30 cellular contexts compared by ENCODE assay signal in the genomic region with DNA sequence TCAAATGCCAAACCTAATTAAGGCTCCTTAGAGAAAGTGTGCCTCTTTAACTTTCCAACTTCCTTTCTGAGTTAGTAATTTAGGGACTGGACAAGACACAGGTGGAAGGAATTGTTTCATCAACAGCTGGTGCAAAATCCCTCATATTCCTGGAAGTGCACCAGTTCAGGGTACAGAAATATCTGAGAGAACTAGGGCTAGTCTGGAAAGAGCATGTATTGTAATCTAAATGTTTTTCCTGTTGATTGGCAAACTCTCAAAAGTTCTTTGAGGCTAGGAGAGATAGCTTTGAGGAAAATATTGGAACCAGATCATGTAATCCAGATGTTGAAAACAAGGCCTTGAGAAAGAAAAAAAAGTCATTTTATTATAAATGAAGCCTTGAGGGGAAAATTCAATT.
"Had no signal": no experiment of that assay in that cellular context is flagged by ENCODE, and none has a peak within 500 bp of the region (broad histone marks: within the 10 kb centered on the region; RNA-seq: fewer than 3 reads in every experiment).

No MANE protein-coding gene starts in this region.

- H3K79me2 ChIP-seq: hepatocyte had no signal

- DNase-seq: activated CD4-positive, alpha-beta T cell treated with anti-CD3 and anti-CD28 coated beads, Interleukin-2, amount 50 U/mL, for 1 hour; activated CD4-positive, CD25-positive, alpha-beta regulatory T cell treated with anti-CD3 and anti-CD28 coated beads, Interleukin-2, amount 50 U/mL, for 72 hours; activated CD8-positive, alpha-beta memory T cell treated with anti-CD3 and anti-CD28 coated beads, Interleukin-2, amount 50 U/mL, for 4 hours; activated naive CD4-positive, alpha-beta T cell treated with Interleukin-2 at 50 U/mL for 16 hours; activated naive CD8-positive, alpha-beta T cell treated with anti-CD3 and anti-CD28 coated beads, Interleukin-2, amount 10 ng/mL, durations not matched to agents 7 days and 5 days; activated T-cell treated with anti-CD3 and anti-CD28 coated beads, Interleukin-2, amount 50 U/mL, for 24 hours; anterior cingulate cortex; caudate nucleus; effector memory CD4-positive, alpha-beta T cell; foreskin keratinocyte; immature natural killer cell; natural killer cell; pancreas; right lobe of liver; small intestine; stimulated activated CD4-positive, alpha-beta T cell treated with anti-CD3 and anti-CD28 coated beads, Interleukin-15, amount 100 ng/mL, for 24 hours; stomach; T-helper 1 cell; WERI-Rb-1 had no signal

- H3K9me3 Mint-ChIP-seq: activated T-cell treated with anti-CD3 and anti-CD28 coated beads, Interleukin-2, amount 50 U/mL, for 24 hours; dendritic cell treated with granulocyte-macrophage colony-stimulating factor and Interleukin-4, amounts not matched to agents 40 ng/mL and 50 ng/mL, for 4 days; immature natural killer cell; natural killer cell had no signal

- FAIRE-seq: small intestine, TTC549 had no signal

- H3K9me3 ChIP-seq: neutrophil, pancreas, right lobe of liver, suprapubic skin, tibial nerve had no signal

- H3K4me2 ChIP-seq: hepatocyte had no signal

- H3K27me3 Mint-ChIP-seq: activated naive CD8-positive, alpha-beta T cell treated with anti-CD3 and anti-CD28 coated beads, Interleukin-2, amount 10 ng/mL, durations not matched to agents 7 days and 5 days; brain; dendritic cell treated with granulocyte-macrophage colony-stimulating factor and Interleukin-4, amounts not matched to agents 40 ng/mL and 50 ng/mL, for 4 days; stimulated activated memory B cell treated with anti-CD40 and anti-IgM and Interleukin-4, amounts not matched to agents 10 μg/mL and 1 μg/mL and 100 μg/mL, for 72 hours had no signal

- H3K4me1 Mint-ChIP-seq: activated naive CD8-positive, alpha-beta T cell treated with anti-CD3 and anti-CD28 coated beads, Interleukin-2, amount 10 ng/mL, durations not matched to agents 7 days and 5 days; brain; immature natural killer cell; mesothelial cell of epicardium; natural killer cell had no signal

- H3K36me3 ChIP-seq: neutrophil, pancreas, right lobe of liver, stomach, suprapubic skin, tibial nerve, WERI-Rb-1 had no signal

- H3K4me3 Mint-ChIP-seq: activated naive CD8-positive, alpha-beta T cell treated with anti-CD3 and anti-CD28 coated beads, Interleukin-2, amount 10 ng/mL, durations not matched to agents 7 days and 5 days; activated T-cell treated with anti-CD3 and anti-CD28 coated beads, Interleukin-2, amount 50 U/mL, for 24 hours; brain; dendritic cell treated with granulocyte-macrophage colony-stimulating factor and Interleukin-4, amounts not matched to agents 40 ng/mL and 50 ng/mL, for 4 days; immature natural killer cell; mesothelial cell of epicardium; natural killer cell; stimulated activated memory B cell treated with anti-CD40 and anti-IgM and Interleukin-4, amounts not matched to agents 10 μg/mL and 1 μg/mL and 100 μg/mL, for 72 hours had no signal

- H3K27ac Mint-ChIP-seq: activated naive CD8-positive, alpha-beta T cell treated with anti-CD3 and anti-CD28 coated beads, Interleukin-2, amount 10 ng/mL, durations not matched to agents 7 days and 5 days; activated T-cell treated with anti-CD3 and anti-CD28 coated beads, Interleukin-2, amount 50 U/mL, for 24 hours; dendritic cell treated with granulocyte-macrophage colony-stimulating factor and Interleukin-4, amounts not matched to agents 40 ng/mL and 50 ng/mL, for 4 days; immature natural killer cell; mesothelial cell of epicardium; natural killer cell; stimulated activated memory B cell treated with anti-CD40 and anti-IgM and Interleukin-4, amounts not matched to agents 10 μg/mL and 1 μg/mL and 100 μg/mL, for 72 hours had no signal

- H2AFZ ChIP-seq: hepatocyte had no signal

- H3K4me1 ChIP-seq: foreskin keratinocyte, pancreas, right lobe of liver, stomach, suprapubic skin had no signal

- ATAC-seq: esophagus mucosa; foreskin keratinocyte; left lobe of liver; natural killer cell; pancreas; right lobe of liver; stimulated activated memory B cell treated with anti-CD40 and anti-IgM and Interleukin-4, amounts not matched to agents 10 μg/mL and 1 μg/mL and 100 μg/mL, for 72 hours had no signal

- H3K27ac ChIP-seq: foreskin keratinocyte, hepatocyte, neutrophil, pancreas, right lobe of liver, stomach, suprapubic skin, tibial nerve, WERI-Rb-1 had no signal

- H3K36me3 Mint-ChIP-seq: activated naive CD8-positive, alpha-beta T cell treated with anti-CD3 and anti-CD28 coated beads, Interleukin-2, amount 10 ng/mL, durations not matched to agents 7 days and 5 days; brain; immature natural killer cell; mesothelial cell of epicardium; natural killer cell; stimulated activated memory B cell treated with anti-CD40 and anti-IgM and Interleukin-4, amounts not matched to agents 10 μg/mL and 1 μg/mL and 100 μg/mL, for 72 hours had no signal

- H3K27me3 ChIP-seq: foreskin keratinocyte, hepatocyte, neutrophil, pancreas, right lobe of liver, stomach, suprapubic skin, tibial nerve had no signal

- H3K4me3 ChIP-seq: hepatocyte, pancreas, right lobe of liver, stomach, suprapubic skin, tibial nerve had no signal
